29 cellular contexts compared by ENCODE assay signal in genomic region chrX:51862920-51863319, GRCh38. TPM values are rescaled to one million over a fixed set of nuclear protein-coding genes. Genes with fewer than 3 reads are reported as not detected.
DNase-seq lines count a peak whose midpoint lies in the region; ATAC-seq and TF ChIP-seq lines count a peak whose summit lies in the region.
"Had no signal": no experiment of that assay in that cellular context is flagged by ENCODE, and none has a peak within 500 bp of the region (broad histone marks: within the 10 kb centered on the region; RNA-seq: fewer than 3 reads in every experiment).

No MANE protein-coding gene starts in this region.

- no peak overlapping the region for H3K27ac Mint-ChIP-seq in natural killer cell
- H3K27ac Mint-ChIP-seq: effector memory CD8-positive, alpha-beta T cell; immature natural killer cell; natural killer cell treated with Interleukin-12 subunit alpha and Interleukin-12 subunit beta and Interleukin-15 and Interleukin-18, amount 100 ng/mL, for 72 hours had no signal

- H3K36me3 Mint-ChIP-seq in natural killer cell = no peaks in the 10 kb centered on the region

- DNase-seq in GM12865 (ENCODE audit: low read depth) = peak; percentile 3
- DNase-seq in GM10266 (ENCODE audit: extremely low spot score) = no peak
- no peak for DNase-seq in natural killer cell
- no peak for DNase-seq in NCI-H82 treated with DMSO at 0.1 percent for 48 hours (lab: John Stamatoyannopoulos, UW; ENCODE audit: unreplicated experiment)
- DNase-seq: adrenal gland; Caco-2; colonic mucosa; effector memory CD8-positive, alpha-beta T cell; foreskin melanocyte; immature natural killer cell; KG1; left ventricle myocardium inferior; midbrain; MV-4-11; NCI-H1694; NCI-H69; ovary; stimulated activated CD4-positive, alpha-beta T cell treated with anti-CD3 and anti-CD28 coated beads, Interleukin-4, amount 100 ng/mL, for 4 hours; upper lobe of left lung had no signal

- H3K4me1 Mint-ChIP-seq in natural killer cell = peaks cover 0 to 46% of the 10 kb centered on the region in 2 donors

- no peaks in the 10 kb centered on the region for H3K27me3 Mint-ChIP-seq in natural killer cell (ENCODE audit: low read depth in 2 of 2)
- H3K27me3 Mint-ChIP-seq: effector memory CD8-positive, alpha-beta T cell had no signal

- no peaks in the 10 kb centered on the region for H3K9me3 Mint-ChIP-seq in natural killer cell
- H3K9me3 Mint-ChIP-seq: immature natural killer cell; natural killer cell treated with Interleukin-12 subunit alpha and Interleukin-12 subunit beta and Interleukin-15 and Interleukin-18, amount 100 ng/mL, for 72 hours had no signal

- ATAC-seq in GM18520 (IDR thresholded peaks at IDR 0.05; ENCODE audit: unreplicated experiment) (peak; percentile 89), HG02588 (IDR thresholded peaks at IDR 0.05; ENCODE audit: unreplicated experiment) (peak; percentile 81), HG03354 (IDR thresholded peaks at IDR 0.05; ENCODE audit: poor library complexity, severe bottlenecking, unreplicated experiment) (peak; percentile 70), GM19324 (IDR thresholded peaks at IDR 0.05; ENCODE audit: low FRiP score, unreplicated experiment) (no peak), natural killer cell (no peak)
- ATAC-seq: effector memory CD8-positive, alpha-beta T cell; esophagus mucosa had no signal

- intact Hi-C loops in natural killer cell (cut with micrococcal nuclease) = no loop called here

- TF ChIP-seq CTCF in GM12865 (IDR thresholded peaks at IDR 0.05; ENCODE audit: insufficient read depth, low read depth, low read length, missing control alignments) = no peak
- TF ChIP-seq CTCF in GM10266 (IDR thresholded peaks at IDR 0.05; ENCODE audit: control insufficient read depth, insufficient read depth, low read depth, missing control alignments) = no peak
- TF ChIP-seq CTCF in natural killer cell (IDR thresholded peaks at IDR 0.05) = no peak

- H3K4me3 Mint-ChIP-seq in natural killer cell = no peak overlapping the region
- H3K4me3 Mint-ChIP-seq: effector memory CD8-positive, alpha-beta T cell; immature natural killer cell; natural killer cell treated with Interleukin-12 subunit alpha and Interleukin-12 subunit beta and Interleukin-15 and Interleukin-18, amount 100 ng/mL, for 72 hours had no signal

- no peak overlapping the region for H3K4me3 ChIP-seq in GM12865 (ENCODE audit: low read depth, low read length)
- H3K4me3 ChIP-seq: adrenal gland, colonic mucosa, HAP-1, hepatocyte, left ventricle myocardium inferior, ovary, right atrium auricular region, SK-N-MC, upper lobe of left lung had no signal

RNA-seq across cellular contexts. Expression of gene MAGED1, which starts 30.5 kb away (rescaled TPM):
- 10 to 100 TPM; 36.8 to 39.0 (median 37.0) TPM for total RNA-seq in natural killer cell

Comparison
In these comparisons a context has a peak if more than half of its experiments do, and no peak if none do; other contexts are left out.
1. ATAC-seq: peak in GM18520 (single experiment), HG02588 (single experiment) and HG03354 (single experiment); none in GM19324 (single experiment) and natural killer cell (0 of 3).